ENCODE assay signal across 8 cellular contexts in the genomic region with DNA sequence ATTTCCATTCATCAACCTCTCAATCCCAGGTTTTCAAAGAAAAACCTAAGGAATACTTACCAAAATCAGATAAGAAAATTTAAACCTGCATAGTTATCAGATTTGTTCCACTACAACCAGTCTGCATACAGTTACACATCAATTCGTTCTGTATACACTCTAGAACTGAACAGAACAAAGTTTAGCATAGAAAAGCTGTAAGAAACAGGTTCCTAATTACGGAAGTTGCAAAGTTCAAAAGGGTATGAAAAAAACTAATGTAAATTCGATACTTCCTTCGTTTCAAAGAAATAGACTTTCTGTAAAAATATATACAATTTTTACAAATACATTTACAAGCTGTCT. TPM values are rescaled to one million over a fixed set of nuclear protein-coding genes. Genes with fewer than 3 reads are reported as not detected.
A peak's percentile ranks its signal among the peaks of the same experiment; 100 is the strongest.
DNase-seq lines count a peak whose midpoint lies in the region; ATAC-seq and TF ChIP-seq lines count a peak whose summit lies in the region.

No MANE protein-coding gene starts in this region.

- H3F3A ChIP-seq in MM.1S (ENCODE audit: insufficient read depth, low read length), result peaks cover 71% of the 10 kb centered on the region

- no peaks in the 10 kb centered on the region for H3K27me3 ChIP-seq in BJ (ENCODE audit: control insufficient read depth, insufficient read depth, low read length)
- H3K27me3 ChIP-seq in MM.1S (replicated peaks; ENCODE audit: insufficient read depth, low read length), result no peaks in the 10 kb centered on the region
- no peaks in the 10 kb centered on the region for H3K27me3 ChIP-seq in ectodermal cell (ENCODE audit: control insufficient read depth, insufficient read depth, low read length, poor library complexity, severe bottlenecking)

- H3K4me3 ChIP-seq in BJ (ENCODE audit: low read depth, low read length) (peak overlapping the region; percentile 74), MM.1S (ENCODE audit: low read length) (peak overlapping the region; percentile 84), ectodermal cell (ENCODE audit: insufficient read depth, low read depth, low read length) (peak overlapping the region; percentile 96)

- H3K36me3 ChIP-seq in BJ (ENCODE audit: control insufficient read depth, insufficient read depth, low read length), result peaks cover 18% of the 10 kb centered on the region
- H3K36me3 ChIP-seq in MM.1S (replicated peaks; ENCODE audit: insufficient read depth, low read length), result peaks cover 40% of the 10 kb centered on the region; the same call in 1 of the 2 replicates
- peaks cover 51% of the 10 kb centered on the region for H3K36me3 ChIP-seq in ectodermal cell (ENCODE audit: control insufficient read depth, insufficient read depth, low read length)

- CTCF ChIA-PET in BJ (lab: Yijun Ruan, JAX), result interaction anchor here (0.6 to 8.4 kb wide), 4 partner anchors 8 to 82 kb away, joined by 3 to 72 read pairs (median 4); no protein-coding TSS in a partner anchor

- H3K4me1 ChIP-seq in MM.1S (ENCODE audit: low read length) (peaks cover 41% of the 10 kb centered on the region), ectodermal cell (ENCODE audit: control insufficient read depth, insufficient read depth, low read length) (peaks cover 17% of the 10 kb centered on the region)

- H3K9me2 ChIP-seq in MM.1S (replicated peaks; ENCODE audit: insufficient read depth, low read length), result no peaks in the 10 kb centered on the region

- H3K27ac Mint-ChIP-seq in nephron, result peak overlapping the region; percentile 37 to 73 (median 47)

- peaks cover 48% of the 10 kb centered on the region for H3K4me1 Mint-ChIP-seq in nephron

- ATAC-seq in HG03469 (IDR thresholded peaks at IDR 0.05; ENCODE audit: unreplicated experiment), result no peak

- in situ Hi-C loops in G401 (cut with HindIII; ENCODE audit: low sequenced_read_pairs), result no loop called here

- no peaks in the 10 kb centered on the region for H3K9me3 Mint-ChIP-seq in nephron

- peak overlapping the region; percentile 86; the same call in 1 of the 2 replicates for H3K27ac ChIP-seq in MM.1S (ENCODE audit: low read length)
- no peak overlapping the region for H3K27ac ChIP-seq in ectodermal cell (ENCODE audit: insufficient read depth, low read depth, low read length, poor library complexity, severe bottlenecking)

- H3K9ac ChIP-seq in MM.1S (ENCODE audit: low read length), result peak overlapping the region; percentile 98

- peak overlapping the region; percentile 95 to 98 (median 97) for H3K4me3 Mint-ChIP-seq in nephron

- WGBS in ectodermal cell, 2 experiments, result 33 to 63% methylated on average over 1 to 4 of the region's 4 CpGs

- no peak for DNase-seq in BJ (ENCODE audit: low read depth)
- no peak for DNase-seq in MM.1S
- DNase-seq in middle frontal gyrus (ENCODE audit: extremely low spot score, low spot score), result no peak
- DNase-seq in G401 (ENCODE audit: low spot score), result no peak
- DNase-seq in activated CD4-positive, alpha-beta T cell treated with anti-CD3 and anti-CD28 coated beads, Interleukin-2, amount 50 U/mL, for 4 hours, result no peak

- H3K79me2 ChIP-seq in MM.1S (ENCODE audit: low read length), result peaks cover 87% of the 10 kb centered on the region

- H4K20me1 ChIP-seq in MM.1S (ENCODE audit: insufficient read depth, low read length), result peaks cover 38% of the 10 kb centered on the region

- H3K9me3 ChIP-seq in MM.1S (replicated peaks; ENCODE audit: insufficient read depth, low read length), result no peaks in the 10 kb centered on the region
- H3K9me3 ChIP-seq in ectodermal cell (ENCODE audit: control insufficient read depth, low read length), result no peaks in the 10 kb centered on the region

- POLR2A ChIA-PET in BJ (lab: Charles Lee), result interaction anchor here (0.6 to 2.9 kb wide), 2 partner anchors 8 to 468 kb away, joined by 3 to 18 read pairs; no protein-coding TSS in a partner anchor

- no peaks in the 10 kb centered on the region for H3K27me3 Mint-ChIP-seq in nephron (ENCODE audit: low read depth)

- no peak overlapping the region for H2AFZ ChIP-seq in MM.1S (ENCODE audit: low read length)

- no peak for TF ChIP-seq CTCF in BJ (IDR thresholded peaks at IDR 0.05; ENCODE audit: insufficient read depth, low read depth, low read length)
- TF ChIP-seq CTCF in MM.1S (IDR thresholded peaks at IDR 0.05; ENCODE audit: low read length), result no peak
- TF ChIP-seq CTCF in nephron (IDR thresholded peaks at IDR 0.05; ENCODE audit: unreplicated experiment in 3 of 3), result no peak

- peak overlapping the region; percentile 72 for H3K4me2 ChIP-seq in MM.1S (ENCODE audit: low read depth, low read length)

- peaks cover 67% of the 10 kb centered on the region for H3K36me3 Mint-ChIP-seq in nephron (ENCODE audit: low read depth)

RNA-seq across cellular contexts. Expression of a gene that starts 3.1 kb away (rescaled TPM):
- polyA plus RNA-seq in BJ (2011; rRNA removed), result 45.4 and 80.5 TPM in 2 replicates
- polyA minus RNA-seq in BJ (2011; rRNA and poly(A)+ RNA removed), result 69.5 and 71.5 TPM in 2 replicates
- 165 TPM for polyA plus RNA-seq in ectodermal cell (2013, experiment 1 of 4)
- polyA plus RNA-seq in ectodermal cell (2013, experiment 2 of 4), result 171 TPM
- 114 TPM for polyA plus RNA-seq in ectodermal cell (2013, experiment 3 of 4)
- polyA plus RNA-seq in ectodermal cell (2013, experiment 4 of 4), result 126 TPM
- total RNA-seq in G401 (2014; rRNA removed; shearing (Covaris generic)), result 112 and 129 TPM in 2 replicates

RNA-seq across cellular contexts. Expression of a gene that starts 27.1 kb away (rescaled TPM):
- 6.1 and 8.6 TPM in 2 replicates for polyA plus RNA-seq in BJ (2011; rRNA removed)
- polyA minus RNA-seq in BJ (2011; rRNA and poly(A)+ RNA removed), result 3.8 and 5.9 TPM in 2 replicates
- 0.37 TPM for polyA plus RNA-seq in ectodermal cell (2013, experiment 1 of 4)
- 0.75 TPM for polyA plus RNA-seq in ectodermal cell (2013, experiment 2 of 4)
- polyA plus RNA-seq in ectodermal cell (2013, experiment 3 of 4), result 0.64 TPM
- polyA plus RNA-seq in ectodermal cell (2013, experiment 4 of 4), result 0.57 TPM
- 20.0 and 22.9 TPM in 2 replicates for total RNA-seq in G401 (2014; rRNA removed; shearing (Covaris generic))

RNA-seq across cellular contexts. Expression of a gene that starts 53.1 kb away (rescaled TPM):
- polyA plus RNA-seq in BJ (2011; rRNA removed), result 35.8 and 47.2 TPM in 2 replicates
- polyA minus RNA-seq in BJ (2011; rRNA and poly(A)+ RNA removed), result 11.8 and 26.8 TPM in 2 replicates
- 165 TPM for polyA plus RNA-seq in ectodermal cell (2013, experiment 1 of 4)
- polyA plus RNA-seq in ectodermal cell (2013, experiment 2 of 4), result 142 TPM
- polyA plus RNA-seq in ectodermal cell (2013, experiment 3 of 4), result 126 TPM
- polyA plus RNA-seq in ectodermal cell (2013, experiment 4 of 4), result 121 TPM
- total RNA-seq in G401 (2014; rRNA removed; shearing (Covaris generic)), result 219 and 372 TPM in 2 replicates
